ENCODE assay signal across 1 cellular context in the genomic region with DNA sequence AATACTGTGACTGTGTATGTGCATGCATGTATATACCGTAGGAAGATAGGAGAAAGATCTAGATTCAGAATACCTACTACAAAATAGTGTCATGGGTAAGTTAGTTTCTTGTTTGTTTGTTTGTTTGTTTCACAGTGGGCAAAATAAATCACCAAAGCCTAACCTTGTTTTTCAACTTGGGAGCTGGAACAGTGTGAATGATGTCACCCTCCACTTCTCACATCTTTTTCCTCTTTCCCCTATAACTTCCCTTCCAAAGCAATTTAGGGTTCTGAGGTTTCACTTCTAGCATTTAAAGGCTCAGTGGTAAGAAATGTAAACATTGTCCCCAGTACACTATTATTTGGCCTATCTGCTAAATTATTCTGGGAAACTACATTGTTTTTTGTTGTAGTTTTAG.
TF ChIP-seq lines count a peak whose summit lies in the region.

No MANE protein-coding gene starts in this region.

TF ChIP-seq in HEK293, 187 proteins besides CTCF, POLR2A, EP300 and RAD21 (continued from another document):
- TF ChIP-seq, protein P1, sequence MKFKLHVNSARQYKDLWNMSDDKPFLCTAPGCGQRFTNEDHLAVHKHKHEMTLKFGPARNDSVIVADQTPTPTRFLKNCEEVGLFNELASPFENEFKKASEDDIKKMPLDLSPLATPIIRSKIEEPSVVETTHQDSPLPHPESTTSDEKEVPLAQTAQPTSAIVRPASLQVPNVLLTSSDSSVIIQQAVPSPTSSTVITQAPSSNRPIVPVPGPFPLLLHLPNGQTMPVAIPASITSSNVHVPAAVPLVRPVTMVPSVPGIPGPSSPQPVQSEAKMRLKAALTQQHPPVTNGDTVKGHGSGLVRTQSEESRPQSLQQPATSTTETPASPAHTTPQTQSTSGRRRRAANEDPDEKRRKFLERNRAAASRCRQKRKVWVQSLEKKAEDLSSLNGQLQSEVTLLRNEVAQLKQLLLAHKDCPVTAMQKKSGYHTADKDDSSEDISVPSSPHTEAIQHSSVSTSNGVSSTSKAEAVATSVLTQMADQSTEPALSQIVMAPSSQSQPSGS (tag by site-specific recombination; IDR thresholded peaks at IDR 0.05; ENCODE audit: low read depth): peak; percentile 67; the same call in 1 of the 2 replicates
TF ChIP-seq in HEK293: peak in this region for 4.
